In the genomic region with DNA sequence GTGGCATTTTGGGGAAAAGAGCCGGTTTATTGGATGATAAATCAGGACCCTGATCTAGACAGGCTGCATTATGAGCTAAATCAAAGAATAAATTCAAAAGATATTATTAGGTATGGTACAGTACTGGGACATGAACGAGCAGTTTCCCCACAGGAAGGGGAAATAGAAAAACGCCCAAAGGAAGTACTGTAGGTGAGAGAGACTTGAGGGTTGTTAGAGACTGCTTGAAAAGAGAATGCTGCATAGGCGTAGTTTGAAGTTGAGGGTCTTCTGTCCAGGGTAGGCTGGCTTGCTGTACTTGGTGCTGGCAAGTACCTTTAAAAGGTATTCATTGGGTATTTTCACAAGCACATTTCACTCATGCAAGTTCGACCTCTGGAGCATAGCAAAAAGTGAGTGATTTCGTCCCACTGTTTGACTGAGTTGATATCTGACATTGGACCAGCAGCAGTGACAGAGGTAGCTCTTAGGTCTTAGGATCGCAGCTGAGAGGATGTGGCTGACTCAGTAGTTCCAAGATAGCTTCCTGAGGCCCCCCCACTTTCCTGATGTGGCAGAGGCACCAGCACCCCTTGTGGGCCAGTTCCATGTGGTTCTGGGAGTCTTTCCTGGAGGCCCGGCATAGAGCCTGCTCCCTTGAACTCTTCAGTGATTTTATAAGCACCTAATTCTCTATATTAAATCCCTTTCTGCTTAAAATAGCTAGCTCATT, we compare ENCODE assay signal across 10 cellular contexts.
DNase-seq lines count a peak whose midpoint lies in the region; ATAC-seq, FAIRE-seq and TF ChIP-seq lines count a peak whose summit lies in the region.
"Had no signal": no experiment of that assay in that cellular context is flagged by ENCODE, and none has a peak within 500 bp of the region (broad histone marks: within the 10 kb centered on the region; RNA-seq: fewer than 3 reads in every experiment).

No MANE protein-coding gene starts in this region.

- POLR2A ChIA-PET in CD4-positive, alpha-beta T cell (lab: Charles Lee): interaction anchor here (0.7 to 4.8 kb wide), 11 partner anchors 8 to 64 kb away, joined by 3 to 23 read pairs (median 4); a partner anchor contains a TSS
- POLR2A ChIA-PET in GM12878 (lab: Charles Lee): interaction anchor here (0.6 to 18.7 kb wide), 3 partner anchors 11 to 92 kb away, joined by 3 to 322 read pairs (median 6); no protein-coding TSS in a partner anchor
- POLR2A ChIA-PET in naive thymus-derived CD8-positive, alpha-beta T cell (lab: Charles Lee): interaction anchor here (0.6 to 4.7 kb wide), 8 partner anchors 8 to 64 kb away, joined by 3 to 27 read pairs (median 4); a partner anchor contains a TSS

- H3K4me1 ChIP-seq in GM12878 (ENCODE audit: control insufficient read depth, insufficient read depth, low read length) (peaks cover 61% of the 10 kb centered on the region), endodermal cell (ENCODE audit: control insufficient read depth, insufficient read depth, low read length) (no peaks in the 10 kb centered on the region)

- intact Hi-C loops in CD4-positive, alpha-beta T cell (cut with DNase I, micrococcal nuclease): no loop called here
- intact Hi-C loops in GM12878 (cut with micrococcal nuclease; ENCODE audit: unreplicated experiment): no loop called here

- peaks cover 96% of the 10 kb centered on the region for H3K79me2 ChIP-seq in GM12878 (ENCODE audit: control insufficient read depth, insufficient read depth, low read length)

- in situ Hi-C loops in GM12878 (cut with MboI): no loop called here

- H3K36me3 ChIP-seq in GM12878 (ENCODE audit: control insufficient read depth in 2 of 2, insufficient read depth in 2 of 2, low read length in 1 of 2) (peaks cover 15% of the 10 kb centered on the region in 2 experiments; a peak in 3 of 4 replicates), endodermal cell (ENCODE audit: control insufficient read depth, insufficient read depth, low read length) (no peaks in the 10 kb centered on the region)

- H3K9me3 ChIP-seq in CD4-positive, alpha-beta T cell (ENCODE audit: control insufficient read depth, low read length): no peaks in the 10 kb centered on the region
- H3K9me3 ChIP-seq in T-helper 17 cell (ENCODE audit: control insufficient read depth, low read length, poor library complexity, severe bottlenecking) (no peaks in the 10 kb centered on the region), GM12878 (replicated peaks; ENCODE audit: control insufficient read depth, insufficient read depth, low read length) (no peaks in the 10 kb centered on the region), endodermal cell (ENCODE audit: control insufficient read depth, low read length) (no peaks in the 10 kb centered on the region)

- CTCF ChIA-PET in CD4-positive, alpha-beta T cell (lab: Charles Lee): interaction anchor here (0.8 to 2.5 kb wide), 6 partner anchors 12 to 186 kb away, joined by 3 to 8 read pairs (median 4); a partner anchor contains a TSS
- CTCF ChIA-PET in GM12878 (lab: Yijun Ruan, JAX): interaction anchor here (1.0 to 3.1 kb wide), 11 partner anchors 8 to 189 kb away, joined by 3 to 14 read pairs (median 4); a partner anchor contains a TSS

- H3K4me3 Mint-ChIP-seq in CD4-positive, alpha-beta T cell: peak overlapping the region; percentile 75
- H3K4me3 Mint-ChIP-seq in T-helper 17 cell (peak overlapping the region; percentile 84), endodermal cell (no peak overlapping the region)
- peak overlapping the region; percentile 64 to 86 (median 78) for H3K4me3 Mint-ChIP-seq in naive thymus-derived CD8-positive, alpha-beta T cell

- H3K4me2 ChIP-seq in GM12878 (ENCODE audit: control insufficient read depth, insufficient read depth): peak overlapping the region; percentile 65

- no peak for TF ChIP-seq CTCF in CD4-positive, alpha-beta T cell (IDR thresholded peaks at IDR 0.05)
- TF ChIP-seq CTCF in GM12878 (IDR thresholded peaks at IDR 0.05 in 2 of 3, conservative IDR thresholded peaks at IDR 0.05 in 1 of 3; ENCODE audit: control insufficient read depth in 2 of 3, extremely low read depth in 1 of 3, insufficient read depth in 1 of 3, low read depth in 3 of 3, low read length in 3 of 3) (no peak), endodermal cell (conservative IDR thresholded peaks at IDR 0.05) (no peak)

- H3K9ac ChIP-seq in GM12878 (ENCODE audit: control insufficient read depth, insufficient read depth, low read length): no peak overlapping the region
- H3K9ac ChIP-seq in endodermal cell (ENCODE audit: extremely low read depth, low read length, poor library complexity, severe bottlenecking): no peak overlapping the region

- peak overlapping the region; percentile 91 for H3K27ac Mint-ChIP-seq in CD4-positive, alpha-beta T cell
- peak overlapping the region; percentile 97 for H3K27ac Mint-ChIP-seq in T-helper 17 cell
- peak overlapping the region; percentile 65 to 97 (median 92) for H3K27ac Mint-ChIP-seq in naive thymus-derived CD8-positive, alpha-beta T cell
- no peak overlapping the region for H3K27ac Mint-ChIP-seq in endodermal cell

- WGBS in GM12878 (ENCODE audit: insufficient coverage, insufficient replicate concordance, low lambda C conversion rate, missing lambda C conversion rate): 12% methylated on average over 8 of the region's 8 CpGs
- 83 to 92% methylated on average over 5 to 8 of the region's 8 CpGs for whole genome bisulfite sequencing in endodermal cell (ENCODE audit: insufficient coverage in 1 of 2, insufficient read length in 1 of 2), 2 experiments

- no peak overlapping the region for H2AFZ ChIP-seq in GM12878 (ENCODE audit: control insufficient read depth, low read depth, low read length)

- RAD21 ChIA-PET in GM12878 (lab: Charles Lee; ENCODE audit: unreplicated experiment): interaction anchor here (0.7 to 2.7 kb wide), 11 partner anchors 7 to 97 kb away, joined by 3 to 13 read pairs (median 4); no protein-coding TSS in a partner anchor

- peak; percentile 64 for ATAC-seq in CD4-positive, alpha-beta T cell (ENCODE audit: poor library complexity)
- peak; percentile 77 for ATAC-seq in T-helper 17 cell
- 0 out of 3 replicates have a peak, but pooled peaks have one; percentile 6 for ATAC-seq in GM12878
- peak; percentile 51 to 68 for ATAC-seq in naive thymus-derived CD8-positive, alpha-beta T cell
- no peak for ATAC-seq in HG02885 (IDR thresholded peaks at IDR 0.05; ENCODE audit: poor library complexity, unreplicated experiment)

- TF ChIP-seq EP300 in GM12878 (IDR thresholded peaks at IDR 0.05; ENCODE audit: borderline replicate concordance in 1 of 2, control insufficient read depth in 1 of 2, low read depth in 2 of 2, low read length in 2 of 2): no peak

- BruUV-seq in GM12878 (replicated peaks; lab: Mats Ljungman, UMichigan): no TSS peak

- DNase-seq in CD4-positive, alpha-beta T cell: peak in 1 of 10 experiments; percentile 12
- DNase-seq in T-helper 17 cell: peak in 1 of 3 donors; percentile 22
- DNase-seq in GM12878 (ENCODE audit: low read depth, low spot score): no peak
- DNase-seq in naive thymus-derived CD8-positive, alpha-beta T cell: peak in 3 of 10 donors; percentile 24 to 28 (median 25)
- no peak for DNase-seq in hypothalamus (lab: John Stamatoyannopoulos, UW)
- no peak for DNase-seq in hippocampal formation (lab: John Stamatoyannopoulos, UW)
- DNase-seq in endodermal cell: no peak
- DNase-seq: C1 segment of cervical spinal cord, mesendoderm had no signal

- H3K36me3 Mint-ChIP-seq in CD4-positive, alpha-beta T cell (ENCODE audit: low read depth): peaks cover 43% of the 10 kb centered on the region
- peaks cover 2% of the 10 kb centered on the region for H3K36me3 Mint-ChIP-seq in T-helper 17 cell (ENCODE audit: low read depth)
- H3K36me3 Mint-ChIP-seq in naive thymus-derived CD8-positive, alpha-beta T cell: peaks cover 0 to 14% (median 7%) of the 10 kb centered on the region in 3 donors
- peaks cover 4% of the 10 kb centered on the region for H3K36me3 Mint-ChIP-seq in endodermal cell (ENCODE audit: low read depth)

- no peaks in the 10 kb centered on the region for H3K9me3 Mint-ChIP-seq in CD4-positive, alpha-beta T cell
- no peaks in the 10 kb centered on the region for H3K9me3 Mint-ChIP-seq in naive thymus-derived CD8-positive, alpha-beta T cell
- no peaks in the 10 kb centered on the region for H3K9me3 Mint-ChIP-seq in endodermal cell

- TF ChIP-seq RAD21 in GM12878 (IDR thresholded peaks at IDR 0.05; ENCODE audit: insufficient read depth, low read depth, low read length): no peak

- TF ChIP-seq POLR2A in GM12878 (IDR thresholded peaks at IDR 0.05; ENCODE audit: low read depth, low read length): peak; percentile 38; the same call in 1 of the 2 replicates

- no peaks in the 10 kb centered on the region for H3K27me3 Mint-ChIP-seq in CD4-positive, alpha-beta T cell
- H3K27me3 Mint-ChIP-seq in T-helper 17 cell: no peaks in the 10 kb centered on the region
- no peaks in the 10 kb centered on the region for H3K27me3 Mint-ChIP-seq in naive thymus-derived CD8-positive, alpha-beta T cell
- H3K27me3 Mint-ChIP-seq in endodermal cell (ENCODE audit: insufficient read depth): no peaks in the 10 kb centered on the region

- SMC1A ChIA-PET in GM12878 (lab: Charles Lee; ENCODE audit: uncharacterized antibody, unreplicated experiment): interaction anchor here (0.7 to 6.9 kb wide), 20 partner anchors 10 to 178 kb away, joined by 3 to 48 read pairs (median 6); no protein-coding TSS in a partner anchor

- peaks cover 92% of the 10 kb centered on the region for H3K4me1 Mint-ChIP-seq in CD4-positive, alpha-beta T cell (ENCODE audit: low read depth)
- H3K4me1 Mint-ChIP-seq in T-helper 17 cell (peaks cover 67% of the 10 kb centered on the region), endodermal cell (peaks cover 11% of the 10 kb centered on the region)
- peaks cover 44 to 97% (median 95%) of the 10 kb centered on the region in 4 donors for H3K4me1 Mint-ChIP-seq in naive thymus-derived CD8-positive, alpha-beta T cell

- no peaks in the 10 kb centered on the region for H3K27me3 ChIP-seq in CD4-positive, alpha-beta T cell (ENCODE audit: control insufficient read depth, insufficient read depth, low read length)
- H3K27me3 ChIP-seq in GM12878 (replicated peaks in 1 of 2; ENCODE audit: control insufficient read depth in 2 of 2, insufficient read depth in 2 of 2, low read length in 1 of 2): no peaks in the 10 kb centered on the region
- H3K27me3 ChIP-seq in endodermal cell (ENCODE audit: control insufficient read depth, insufficient read depth, low read length, poor library complexity, severe bottlenecking): no peaks in the 10 kb centered on the region

- H3K4me3 ChIP-seq in GM12878: no peak overlapping the region; the same call in none of the 2 replicates
- no peak overlapping the region for H3K4me3 ChIP-seq in endodermal cell (ENCODE audit: low read length)

- H3K27ac ChIP-seq in CD4-positive, alpha-beta T cell (ENCODE audit: low read depth, low read length): peak overlapping the region; percentile 39
- peak overlapping the region; percentile 68 for H3K27ac ChIP-seq in GM12878 (ENCODE audit: control insufficient read depth, insufficient read depth)
- no peak overlapping the region for H3K27ac ChIP-seq in endodermal cell (ENCODE audit: low read depth, low read length)

- no peak for FAIRE-seq in GM12878 (lab: Jason Lieb, UNC)

- H4K20me1 ChIP-seq in GM12878 (ENCODE audit: control insufficient read depth, insufficient read depth): peaks cover 5% of the 10 kb centered on the region

TF ChIP-seq in GM12878, 131 proteins besides CTCF, POLR2A, EP300 and RAD21:
- peak in 1 of 2 experiments; percentile 46; a peak in 1 of 4 replicates for TF ChIP-seq ETV6 (conservative IDR thresholded peaks at IDR 0.05 in 1 of 2, IDR thresholded peaks at IDR 0.05 in 1 of 2; ENCODE audit: borderline replicate concordance in 1 of 2, low read depth in 1 of 2)
- TF ChIP-seq ZNF217 (IDR thresholded peaks at IDR 0.05): no peak
TF ChIP-seq in GM12878: peak in this region for 1.
